Comparison of ENCODE assay signal across 4 cellular contexts in the genomic region with DNA sequence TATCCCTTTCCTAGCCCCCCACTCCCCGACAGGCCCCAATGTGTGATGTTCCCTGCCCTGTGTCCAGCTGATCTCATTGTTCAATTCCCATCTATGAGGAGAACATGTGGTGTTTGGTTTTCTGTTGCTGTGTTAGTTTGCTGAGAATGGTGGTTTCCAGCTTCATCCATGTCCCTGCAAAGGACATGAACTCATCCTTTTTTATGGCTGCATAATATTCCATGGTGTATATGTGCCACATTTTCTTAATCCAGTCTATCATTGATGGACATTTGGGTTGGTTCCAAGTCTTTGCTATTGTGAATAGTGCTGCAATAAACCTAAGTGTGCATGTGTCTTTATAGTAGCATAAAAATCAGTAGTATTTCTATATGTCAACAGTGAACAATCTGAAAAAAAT. TPM values are rescaled to one million over a fixed set of nuclear protein-coding genes. Genes with fewer than 3 reads are reported as not detected.
"Had no signal": no experiment of that assay in that cellular context is flagged by ENCODE, and none has a peak within 500 bp of the region (broad histone marks: within the 10 kb centered on the region; RNA-seq: fewer than 3 reads in every experiment).

No MANE protein-coding gene starts in this region.

RNA-seq across cellular contexts. Expression of gene ST8SIA3, which starts 42.4 kb away (rescaled TPM):
- total RNA-seq: LHCN-M2, M059J, MCF 10A, NCI-H460 had no signal
